In genomic region chr17:29706045-29706431, GRCh38 we compare ENCODE assay signal across 11 cellular contexts.
DNase-seq lines count a peak whose midpoint lies in the region; ATAC-seq and TF ChIP-seq lines count a peak whose summit lies in the region.
"Had no signal": no experiment of that assay in that cellular context is flagged by ENCODE, and none has a peak within 500 bp of the region (broad histone marks: within the 10 kb centered on the region; RNA-seq: fewer than 3 reads in every experiment).

No MANE protein-coding gene starts in this region.

- H3K4me3 ChIP-seq in BLaER1: peak overlapping the region; percentile 52

- H3K4me1 Mint-ChIP-seq in activated naive CD8-positive, alpha-beta T cell treated with anti-CD3 and anti-CD28 coated beads for 36 hours: peaks cover 50% of the 10 kb centered on the region
- H3K4me1 Mint-ChIP-seq in natural killer cell: peaks cover 46 to 48% of the 10 kb centered on the region in 2 donors

- intact Hi-C loops in natural killer cell (cut with micrococcal nuclease): loop anchor here (1.0 to 5.0 kb wide), 3 partner anchors 17 to 54 kb away; no protein-coding TSS in a partner anchor

- DNase-seq in activated naive CD8-positive, alpha-beta T cell treated with anti-CD3 and anti-CD28 coated beads for 36 hours: no peak
- DNase-seq in natural killer cell (no peak), NCI-H524 (lab: John Stamatoyannopoulos, UW) (no peak), germinal center (ENCODE audit: low spot score) (no peak), NCI-H446 treated with DMSO at 0.1 percent for 48 hours (lab: John Stamatoyannopoulos, UW) (no peak), DMS53 (lab: John Stamatoyannopoulos, UW) (no peak)
- DNase-seq: erythroblast, NCI-H82 had no signal

- H3K36me3 Mint-ChIP-seq in activated naive CD8-positive, alpha-beta T cell treated with anti-CD3 and anti-CD28 coated beads for 36 hours: peaks cover 20% of the 10 kb centered on the region
- peaks cover 8% of the 10 kb centered on the region for H3K36me3 Mint-ChIP-seq in natural killer cell

- no peaks in the 10 kb centered on the region for H4K20me1 ChIP-seq in BLaER1

- ATAC-seq in GM18861 (IDR thresholded peaks at IDR 0.05; ENCODE audit: unreplicated experiment): peak; percentile 3
- no peak for ATAC-seq in natural killer cell

- peak overlapping the region; percentile 77 for H3K4me2 ChIP-seq in BLaER1

- H3K27me3 ChIP-seq in BLaER1: no peaks in the 10 kb centered on the region
- H3K27me3 ChIP-seq: adrenal gland had no signal

- H3K9me3 Mint-ChIP-seq in activated naive CD8-positive, alpha-beta T cell treated with anti-CD3 and anti-CD28 coated beads for 36 hours: no peaks in the 10 kb centered on the region
- H3K9me3 Mint-ChIP-seq in natural killer cell: no peaks in the 10 kb centered on the region

- peaks cover 30% of the 10 kb centered on the region for H3K36me3 ChIP-seq in BLaER1

- peaks cover 55% of the 10 kb centered on the region for H3K4me1 ChIP-seq in BLaER1

- H3K9ac ChIP-seq in BLaER1: peak overlapping the region; percentile 72

- no peaks in the 10 kb centered on the region for H3K27me3 Mint-ChIP-seq in activated naive CD8-positive, alpha-beta T cell treated with anti-CD3 and anti-CD28 coated beads for 36 hours
- no peaks in the 10 kb centered on the region for H3K27me3 Mint-ChIP-seq in natural killer cell (ENCODE audit: low read depth in 2 of 2)

- H3K4me3 Mint-ChIP-seq in activated naive CD8-positive, alpha-beta T cell treated with anti-CD3 and anti-CD28 coated beads for 36 hours: peak overlapping the region; percentile 77
- H3K4me3 Mint-ChIP-seq in natural killer cell: peak overlapping the region; percentile 93

- TF ChIP-seq CTCF in natural killer cell (IDR thresholded peaks at IDR 0.05): no peak

- H3K27ac ChIP-seq in BLaER1: peak overlapping the region; percentile 93

- H3K9me3 ChIP-seq in BLaER1: no peaks in the 10 kb centered on the region
- H3K9me3 ChIP-seq: adrenal gland had no signal

- H3K27ac Mint-ChIP-seq in activated naive CD8-positive, alpha-beta T cell treated with anti-CD3 and anti-CD28 coated beads for 36 hours: peak overlapping the region; percentile 99
- peak overlapping the region; percentile 92 for H3K27ac Mint-ChIP-seq in natural killer cell
